In the genomic region with DNA sequence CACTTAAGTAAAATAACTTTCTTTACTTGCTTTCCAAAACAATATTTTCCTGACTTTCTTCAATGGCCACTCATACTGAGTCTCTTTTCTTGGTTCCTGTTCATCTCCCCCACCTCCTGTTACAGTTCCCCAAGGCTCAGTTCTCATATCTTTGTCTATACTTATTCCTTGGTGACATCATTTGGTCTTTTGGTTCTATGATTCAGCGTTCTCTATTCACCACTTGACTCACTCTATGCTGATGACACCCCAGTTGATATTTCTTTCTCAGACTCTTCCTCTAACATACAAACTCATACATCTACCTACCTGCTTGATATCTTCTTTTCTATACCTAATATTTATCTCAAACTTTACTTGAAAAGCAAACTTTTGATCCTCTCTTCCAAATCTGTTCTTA, we compare ENCODE assay signal across 10 cellular contexts.
DNase-seq lines count a peak whose midpoint lies in the region; ATAC-seq and TF ChIP-seq lines count a peak whose summit lies in the region.
"Had no signal": no experiment of that assay in that cellular context is flagged by ENCODE, and none has a peak within 500 bp of the region (broad histone marks: within the 10 kb centered on the region; RNA-seq: fewer than 3 reads in every experiment).

No MANE protein-coding gene starts in this region.

- peak; percentile 79 for ATAC-seq in activated CD8-positive, alpha-beta T cell treated with anti-CD3 and anti-CD28 coated beads for 36 hours
- no peak for ATAC-seq in activated CD8-positive, alpha-beta T cell treated with anti-CD3 and anti-CD28 coated beads, Interleukin-2, amount 10 ng/mL, durations not matched to agents 7 days and 5 days
- ATAC-seq in HG02870 (IDR thresholded peaks at IDR 0.05; ENCODE audit: unreplicated experiment) (peak; percentile 85), gastrocnemius medialis (no peak), heart left ventricle (no peak)
- ATAC-seq in stimulated activated memory B cell treated with anti-CD40 and anti-IgM and Interleukin-4, amounts not matched to agents 10 μg/mL and 1 μg/mL and 100 μg/mL, for 72 hours: peak; percentile 31
- ATAC-seq in naive thymus-derived CD8-positive, alpha-beta T cell: no peak

- H3K36me3 Mint-ChIP-seq in activated CD8-positive, alpha-beta T cell treated with anti-CD3 and anti-CD28 coated beads for 36 hours (ENCODE audit: low read depth): no peaks in the 10 kb centered on the region
- H3K36me3 Mint-ChIP-seq in activated CD8-positive, alpha-beta T cell treated with anti-CD3 and anti-CD28 coated beads, Interleukin-2, amount 10 ng/mL, durations not matched to agents 7 days and 5 days (ENCODE audit: low read depth): no peaks in the 10 kb centered on the region
- no peaks in the 10 kb centered on the region for H3K36me3 Mint-ChIP-seq in stimulated activated memory B cell treated with anti-CD40 and anti-IgM and Interleukin-4, amounts not matched to agents 10 μg/mL and 1 μg/mL and 100 μg/mL, for 72 hours
- H3K36me3 Mint-ChIP-seq in naive thymus-derived CD8-positive, alpha-beta T cell: no peaks in the 10 kb centered on the region

- no peak overlapping the region for H3K4me3 Mint-ChIP-seq in activated CD8-positive, alpha-beta T cell treated with anti-CD3 and anti-CD28 coated beads for 36 hours
- H3K4me3 Mint-ChIP-seq in activated CD8-positive, alpha-beta T cell treated with anti-CD3 and anti-CD28 coated beads, Interleukin-2, amount 10 ng/mL, durations not matched to agents 7 days and 5 days: no peak overlapping the region
- H3K4me3 Mint-ChIP-seq in stimulated activated memory B cell treated with anti-CD40 and anti-IgM and Interleukin-4, amounts not matched to agents 10 μg/mL and 1 μg/mL and 100 μg/mL, for 72 hours: no peak overlapping the region
- no peak overlapping the region for H3K4me3 Mint-ChIP-seq in naive thymus-derived CD8-positive, alpha-beta T cell
- H3K4me3 Mint-ChIP-seq: B cell had no signal

- H3K4me1 Mint-ChIP-seq in activated CD8-positive, alpha-beta T cell treated with anti-CD3 and anti-CD28 coated beads for 36 hours (ENCODE audit: low read depth): peaks cover 16% of the 10 kb centered on the region
- H3K4me1 Mint-ChIP-seq in activated CD8-positive, alpha-beta T cell treated with anti-CD3 and anti-CD28 coated beads, Interleukin-2, amount 10 ng/mL, durations not matched to agents 7 days and 5 days (ENCODE audit: low read depth): no peaks in the 10 kb centered on the region
- H3K4me1 Mint-ChIP-seq in stimulated activated memory B cell treated with anti-CD40 and anti-IgM and Interleukin-4, amounts not matched to agents 10 μg/mL and 1 μg/mL and 100 μg/mL, for 72 hours: no peaks in the 10 kb centered on the region
- peaks cover 0 to 6% (median 1%) of the 10 kb centered on the region in 4 donors for H3K4me1 Mint-ChIP-seq in naive thymus-derived CD8-positive, alpha-beta T cell

- DNase-seq in activated CD8-positive, alpha-beta T cell treated with anti-CD3 and anti-CD28 coated beads for 36 hours: no peak
- no peak for DNase-seq in activated CD8-positive, alpha-beta T cell treated with anti-CD3 and anti-CD28 coated beads, Interleukin-2, amount 10 ng/mL, durations not matched to agents 7 days and 5 days
- DNase-seq in OCI-M1 (lab: John Stamatoyannopoulos, UW) (peak; percentile 64), gastrocnemius medialis (no peak), heart left ventricle (no peak)
- no peak for DNase-seq in naive thymus-derived CD8-positive, alpha-beta T cell

- TF ChIP-seq CTCF in activated CD8-positive, alpha-beta T cell treated with anti-CD3 and anti-CD28 coated beads for 36 hours (IDR thresholded peaks at IDR 0.05): no peak
- TF ChIP-seq CTCF in gastrocnemius medialis (IDR thresholded peaks at IDR 0.05 in 4 of 5, conservative IDR thresholded peaks at IDR 0.05 in 1 of 5): no peak
- TF ChIP-seq CTCF in heart left ventricle (IDR thresholded peaks at IDR 0.05): no peak

- POLR2A ChIA-PET in activated CD8-positive, alpha-beta T cell treated with anti-CD3 and anti-CD28 coated beads for 36 hours (lab: Charles Lee): no interaction called here
- POLR2A ChIA-PET in activated CD8-positive, alpha-beta T cell treated with anti-CD3 and anti-CD28 coated beads, Interleukin-2, amount 10 ng/mL, durations not matched to agents 7 days and 5 days (lab: Charles Lee): no interaction called here
- POLR2A ChIA-PET in naive thymus-derived CD8-positive, alpha-beta T cell (lab: Charles Lee): no interaction called here

- in situ Hi-C loops in gastrocnemius medialis (cut with MboI; ENCODE audit: low sequenced_read_pairs in 4 of 4): no loop called here

- WGBS in heart left ventricle, 4 donors: 51 to 64% (median 56%) methylated on average over 1 of the region's 1 CpG

- H3K4me3 ChIP-seq in gastrocnemius medialis (no peak overlapping the region), heart left ventricle (no peak overlapping the region)

- no peaks in the 10 kb centered on the region for H3K27me3 ChIP-seq in gastrocnemius medialis
- no peaks in the 10 kb centered on the region for H3K27me3 ChIP-seq in heart left ventricle

- H3K4me1 ChIP-seq in gastrocnemius medialis (no peaks in the 10 kb centered on the region), heart left ventricle (peaks cover 0 to 2% (median 0%) of the 10 kb centered on the region in 12 donors)

- CTCF ChIA-PET in activated CD8-positive, alpha-beta T cell treated with anti-CD3 and anti-CD28 coated beads for 36 hours (lab: Charles Lee): no interaction called here
- CTCF ChIA-PET in activated CD8-positive, alpha-beta T cell treated with anti-CD3 and anti-CD28 coated beads, Interleukin-2, amount 10 ng/mL, durations not matched to agents 7 days and 5 days (lab: Charles Lee): no interaction called here

- H3K9me3 Mint-ChIP-seq in activated CD8-positive, alpha-beta T cell treated with anti-CD3 and anti-CD28 coated beads for 36 hours: no peaks in the 10 kb centered on the region
- no peaks in the 10 kb centered on the region for H3K9me3 Mint-ChIP-seq in activated CD8-positive, alpha-beta T cell treated with anti-CD3 and anti-CD28 coated beads, Interleukin-2, amount 10 ng/mL, durations not matched to agents 7 days and 5 days (ENCODE audit: insufficient read depth)
- H3K9me3 Mint-ChIP-seq in stimulated activated memory B cell treated with anti-CD40 and anti-IgM and Interleukin-4, amounts not matched to agents 10 μg/mL and 1 μg/mL and 100 μg/mL, for 72 hours: no peaks in the 10 kb centered on the region
- H3K9me3 Mint-ChIP-seq in naive thymus-derived CD8-positive, alpha-beta T cell: no peaks in the 10 kb centered on the region

- no peak overlapping the region for H3K27ac ChIP-seq in gastrocnemius medialis
- H3K27ac ChIP-seq in heart left ventricle: no peak overlapping the region
- H3K27ac ChIP-seq: KMS-11 had no signal

- intact Hi-C loops in activated CD8-positive, alpha-beta T cell treated with anti-CD3 and anti-CD28 coated beads for 36 hours (cut with micrococcal nuclease): no loop called here
- intact Hi-C loops in gastrocnemius medialis (cut with DNase I; ENCODE audit: low total_unique reads): no loop called here
- intact Hi-C loops in heart left ventricle (cut with DNase I): loop anchor here in 2 of 10 donors (2.0 kb wide), 2 partner anchors 239 to 243 kb away; no protein-coding TSS in a partner anchor

- H3K9me3 ChIP-seq in gastrocnemius medialis (no peaks in the 10 kb centered on the region), heart left ventricle (no peaks in the 10 kb centered on the region)

- peaks cover 23% of the 10 kb centered on the region for H3K27me3 Mint-ChIP-seq in activated CD8-positive, alpha-beta T cell treated with anti-CD3 and anti-CD28 coated beads for 36 hours
- H3K27me3 Mint-ChIP-seq in activated CD8-positive, alpha-beta T cell treated with anti-CD3 and anti-CD28 coated beads, Interleukin-2, amount 10 ng/mL, durations not matched to agents 7 days and 5 days (ENCODE audit: low read depth): peaks cover 9% of the 10 kb centered on the region
- H3K27me3 Mint-ChIP-seq in stimulated activated memory B cell treated with anti-CD40 and anti-IgM and Interleukin-4, amounts not matched to agents 10 μg/mL and 1 μg/mL and 100 μg/mL, for 72 hours: no peaks in the 10 kb centered on the region
- H3K27me3 Mint-ChIP-seq in naive thymus-derived CD8-positive, alpha-beta T cell: peaks cover 8 to 41% (median 16%) of the 10 kb centered on the region in 5 donors
- H3K27me3 Mint-ChIP-seq: B cell had no signal

- no peaks in the 10 kb centered on the region for H3K36me3 ChIP-seq in gastrocnemius medialis
- no peaks in the 10 kb centered on the region for H3K36me3 ChIP-seq in heart left ventricle

- no peak overlapping the region for H3K27ac Mint-ChIP-seq in activated CD8-positive, alpha-beta T cell treated with anti-CD3 and anti-CD28 coated beads for 36 hours
- H3K27ac Mint-ChIP-seq in activated CD8-positive, alpha-beta T cell treated with anti-CD3 and anti-CD28 coated beads, Interleukin-2, amount 10 ng/mL, durations not matched to agents 7 days and 5 days: no peak overlapping the region
- H3K27ac Mint-ChIP-seq in stimulated activated memory B cell treated with anti-CD40 and anti-IgM and Interleukin-4, amounts not matched to agents 10 μg/mL and 1 μg/mL and 100 μg/mL, for 72 hours: no peak overlapping the region
- no peak overlapping the region for H3K27ac Mint-ChIP-seq in naive thymus-derived CD8-positive, alpha-beta T cell
- H3K27ac Mint-ChIP-seq: B cell had no signal

- TF ChIP-seq POLR2A in gastrocnemius medialis (IDR thresholded peaks at IDR 0.05) (no peak), heart left ventricle (IDR thresholded peaks at IDR 0.05) (no peak)

Comparison
In these comparisons a context has a peak if more than half of its experiments do, and no peak if none do; other contexts are left out.
1. ATAC-seq: peak in activated CD8-positive, alpha-beta T cell treated with anti-CD3 and anti-CD28 coated beads for 36 hours (single experiment), HG02870 (single experiment) and stimulated activated memory B cell treated with anti-CD40 and anti-IgM and Interleukin-4, amounts not matched to agents 10 μg/mL and 1 μg/mL and 100 μg/mL, for 72 hours (single experiment); none in activated CD8-positive, alpha-beta T cell treated with anti-CD3 and anti-CD28 coated beads, Interleukin-2, amount 10 ng/mL, durations not matched to agents 7 days and 5 days (single experiment), gastrocnemius medialis (0 of 2), naive thymus-derived CD8-positive, alpha-beta T cell (0 of 2) and heart left ventricle (0 of 4).